Comparison of ENCODE assay signal across 8 cellular contexts in genomic region chr19:33795370-33796163, GRCh38. TPM values are rescaled to one million over a fixed set of nuclear protein-coding genes. Genes with fewer than 3 reads are reported as not detected.
DNase-seq lines count a peak whose midpoint lies in the region; ATAC-seq and TF ChIP-seq lines count a peak whose summit lies in the region.

No MANE protein-coding gene starts in this region.

- peak; percentile 50 for ATAC-seq in GM19372 (IDR thresholded peaks at IDR 0.05; ENCODE audit: low read depth, unreplicated experiment)
- ATAC-seq in stimulated activated effector memory CD8-positive, alpha-beta T cell treated with anti-CD3 and anti-CD28 coated beads, Interleukin-12 subunit alpha, Interleukin-12 subunit beta, amount 100 ng/mL, for 72 hours: peak; percentile 67

- no peak overlapping the region for H2BK5ac ChIP-seq in mesendoderm (ENCODE audit: low read length)

- H4K8ac ChIP-seq in mesendoderm (ENCODE audit: low read depth, low read length): peak overlapping the region; percentile 44

- peaks cover 17% of the 10 kb centered on the region for H3K4me1 Mint-ChIP-seq in activated CD4-positive, alpha-beta memory T cell treated with anti-CD3 and anti-CD28 coated beads, Interleukin-2, amount 10 ng/mL, durations not matched to agents 7 days and 5 days
- peaks cover 21% of the 10 kb centered on the region for H3K4me1 Mint-ChIP-seq in endothelial cell (ENCODE audit: unreplicated experiment)
- no peaks in the 10 kb centered on the region for H3K4me1 Mint-ChIP-seq in stimulated activated effector memory CD8-positive, alpha-beta T cell treated with anti-CD3 and anti-CD28 coated beads, Interleukin-12 subunit alpha, Interleukin-12 subunit beta, amount 100 ng/mL, for 72 hours

- H3K4me2 ChIP-seq in mesendoderm (ENCODE audit: low read length): peak overlapping the region; percentile 66

- no peak for DNase-seq in AG04450 (ENCODE audit: low read depth, low spot score)
- DNase-seq in NCI-H510A (lab: John Stamatoyannopoulos, UW): peak; percentile 77
- DNase-seq in activated CD4-positive, alpha-beta memory T cell treated with anti-CD3 and anti-CD28 coated beads, Interleukin-2, amount 10 ng/mL, durations not matched to agents 7 days and 5 days: peak; percentile 64
- peak; percentile 95 for DNase-seq in endothelial cell (ENCODE audit: low spot score)
- DNase-seq in mesendoderm: peak; percentile 94
- DNase-seq in stimulated activated effector memory CD8-positive, alpha-beta T cell treated with anti-CD3 and anti-CD28 coated beads, Interleukin-12 subunit alpha, Interleukin-12 subunit beta, amount 100 ng/mL, for 72 hours (ENCODE audit: low spot score in 2 of 2): peak; percentile 52 to 71
- no peak for DNase-seq in A172 (ENCODE audit: low spot score)

- no peak overlapping the region for H4K5ac ChIP-seq in mesendoderm (ENCODE audit: low read length)

- no peaks in the 10 kb centered on the region; the same call in 1 of the 2 replicates for H3K9me3 ChIP-seq in AG04450 (ENCODE audit: control insufficient read depth, insufficient read depth, low read length)

- no peaks in the 10 kb centered on the region for H3K36me3 ChIP-seq in mesendoderm (ENCODE audit: control insufficient read depth, insufficient read depth, low read length)

- peaks cover 8% of the 10 kb centered on the region for H3K27me3 ChIP-seq in AG04450 (ENCODE audit: control insufficient read depth, insufficient read depth, low read length)
- no peaks in the 10 kb centered on the region for H3K27me3 ChIP-seq in mesendoderm (ENCODE audit: insufficient read depth, low read length, poor library complexity)

- H2BK120ac ChIP-seq in mesendoderm (ENCODE audit: low read depth, low read length): peak overlapping the region; percentile 86

- peaks cover 7% of the 10 kb centered on the region for H3K4me1 ChIP-seq in mesendoderm (ENCODE audit: control insufficient read depth, low read depth, low read length)

- peak overlapping the region; percentile 80 for H3K27ac ChIP-seq in AG04450 (ENCODE audit: low read depth, low read length)
- H3K27ac ChIP-seq in mesendoderm (ENCODE audit: low read depth, low read length): peak overlapping the region; percentile 99

- no peak overlapping the region for H2AK5ac ChIP-seq in mesendoderm (ENCODE audit: low read length)

- H2BK15ac ChIP-seq in mesendoderm (replicated peaks; ENCODE audit: low read depth): no peak overlapping the region

- no CpG with 5 or more reads among the region's 92 CpGs for WGBS in mesendoderm (ENCODE audit: extremely low coverage, insufficient coverage, low lambda C conversion rate)

- CTCF ChIA-PET in AG04450 (lab: Charles Lee): interaction anchor here (0.7 to 5.6 kb wide), 26 partner anchors 9 to 381 kb away, joined by 3 to 62 read pairs (median 6); no protein-coding TSS in a partner anchor
- CTCF ChIA-PET in activated CD4-positive, alpha-beta memory T cell treated with anti-CD3 and anti-CD28 coated beads, Interleukin-2, amount 10 ng/mL, durations not matched to agents 7 days and 5 days (lab: Charles Lee): interaction anchor here (0.7 to 3.1 kb wide), 18 partner anchors 8 to 376 kb away, joined by 3 to 20 read pairs (median 4); no protein-coding TSS in a partner anchor

- H3K4me3 ChIP-seq in AG04450 (ENCODE audit: low read depth, low read length) (peak overlapping the region; percentile 70), mesendoderm (ENCODE audit: low read length) (peak overlapping the region; percentile 52)

- H3K18ac ChIP-seq in mesendoderm (ENCODE audit: low read length): peak overlapping the region; percentile 99

- peak overlapping the region; percentile 100 for H3K4ac ChIP-seq in mesendoderm (ENCODE audit: low read depth, low read length)

- peak overlapping the region; percentile 71 for H3K4me3 Mint-ChIP-seq in activated CD4-positive, alpha-beta memory T cell treated with anti-CD3 and anti-CD28 coated beads, Interleukin-2, amount 10 ng/mL, durations not matched to agents 7 days and 5 days
- peak overlapping the region; percentile 89 for H3K4me3 Mint-ChIP-seq in endothelial cell (ENCODE audit: unreplicated experiment)
- H3K4me3 Mint-ChIP-seq in stimulated activated effector memory CD8-positive, alpha-beta T cell treated with anti-CD3 and anti-CD28 coated beads, Interleukin-12 subunit alpha, Interleukin-12 subunit beta, amount 100 ng/mL, for 72 hours: peak overlapping the region; percentile 66

- no peaks in the 10 kb centered on the region for H3K9me3 Mint-ChIP-seq in activated CD4-positive, alpha-beta memory T cell treated with anti-CD3 and anti-CD28 coated beads, Interleukin-2, amount 10 ng/mL, durations not matched to agents 7 days and 5 days
- no peaks in the 10 kb centered on the region for H3K9me3 Mint-ChIP-seq in endothelial cell (ENCODE audit: unreplicated experiment)
- no peaks in the 10 kb centered on the region for H3K9me3 Mint-ChIP-seq in stimulated activated effector memory CD8-positive, alpha-beta T cell treated with anti-CD3 and anti-CD28 coated beads, Interleukin-12 subunit alpha, Interleukin-12 subunit beta, amount 100 ng/mL, for 72 hours

- TF ChIP-seq CTCF in AG04450 (IDR thresholded peaks at IDR 0.05; ENCODE audit: low read depth, low read length) (peak; percentile 63), endothelial cell (IDR thresholded peaks at IDR 0.05; ENCODE audit: unreplicated experiment) (peak; percentile 99)

- H3K79me1 ChIP-seq in mesendoderm (ENCODE audit: low read length): peaks cover 8% of the 10 kb centered on the region

- peak overlapping the region; percentile 96 for H3K56ac ChIP-seq in mesendoderm (ENCODE audit: low read length)

- peak overlapping the region; percentile 63 for H3K27ac Mint-ChIP-seq in activated CD4-positive, alpha-beta memory T cell treated with anti-CD3 and anti-CD28 coated beads, Interleukin-2, amount 10 ng/mL, durations not matched to agents 7 days and 5 days
- peak overlapping the region; percentile 87 for H3K27ac Mint-ChIP-seq in endothelial cell (ENCODE audit: unreplicated experiment)
- H3K27ac Mint-ChIP-seq in stimulated activated effector memory CD8-positive, alpha-beta T cell treated with anti-CD3 and anti-CD28 coated beads, Interleukin-12 subunit alpha, Interleukin-12 subunit beta, amount 100 ng/mL, for 72 hours: peak overlapping the region; percentile 12

- peak overlapping the region; percentile 93 for H3K9ac ChIP-seq in mesendoderm (ENCODE audit: low read length)

- no peaks in the 10 kb centered on the region for H3K36me3 Mint-ChIP-seq in activated CD4-positive, alpha-beta memory T cell treated with anti-CD3 and anti-CD28 coated beads, Interleukin-2, amount 10 ng/mL, durations not matched to agents 7 days and 5 days (ENCODE audit: low read depth)
- peaks cover 15% of the 10 kb centered on the region for H3K36me3 Mint-ChIP-seq in endothelial cell (ENCODE audit: low read depth, unreplicated experiment)
- H3K36me3 Mint-ChIP-seq in stimulated activated effector memory CD8-positive, alpha-beta T cell treated with anti-CD3 and anti-CD28 coated beads, Interleukin-12 subunit alpha, Interleukin-12 subunit beta, amount 100 ng/mL, for 72 hours: no peaks in the 10 kb centered on the region

- H3K27me3 Mint-ChIP-seq in activated CD4-positive, alpha-beta memory T cell treated with anti-CD3 and anti-CD28 coated beads, Interleukin-2, amount 10 ng/mL, durations not matched to agents 7 days and 5 days: peaks cover 28% of the 10 kb centered on the region
- peaks cover 2% of the 10 kb centered on the region for H3K27me3 Mint-ChIP-seq in endothelial cell (ENCODE audit: unreplicated experiment)

- peaks cover 12% of the 10 kb centered on the region for H3K79me2 ChIP-seq in mesendoderm (ENCODE audit: control insufficient read depth, insufficient read depth, low read length)

- no peak overlapping the region for H3K23ac ChIP-seq in mesendoderm (ENCODE audit: low read length)

- POLR2A ChIA-PET in AG04450 (lab: Yijun Ruan, JAX): interaction anchor here (0.7 kb wide), 1 partner anchor 10 kb away, joined by 3 read pairs; no protein-coding TSS in a partner anchor
- POLR2A ChIA-PET in activated CD4-positive, alpha-beta memory T cell treated with anti-CD3 and anti-CD28 coated beads, Interleukin-2, amount 10 ng/mL, durations not matched to agents 7 days and 5 days (lab: Charles Lee): interaction anchor here (0.7 to 4.4 kb wide), 10 partner anchors 9 to 515 kb away, joined by 3 to 75 read pairs (median 4); no protein-coding TSS in a partner anchor

RNA-seq across cellular contexts. Expression of gene KCTD15, which starts 1.1 kb away (rescaled TPM):
- 15.6 and 19.7 TPM in 2 replicates for polyA plus RNA-seq in AG04450 (2011; rRNA removed)
- polyA minus RNA-seq in AG04450 (2011; rRNA and poly(A)+ RNA removed): 11.2 and 11.3 TPM in 2 replicates
- 10 to 100 TPM; 10.9 to 11.6 TPM for total RNA-seq in activated CD4-positive, alpha-beta memory T cell treated with anti-CD3 and anti-CD28 coated beads, Interleukin-2, amount 10 ng/mL, durations not matched to agents 7 days and 5 days
- total RNA-seq in endothelial cell (ENCODE audit: unreplicated experiment): 81.1 TPM
- polyA plus RNA-seq in mesendoderm (2013, experiment 1 of 2): 28.4 TPM
- 28.6 TPM for polyA plus RNA-seq in mesendoderm (2013, experiment 2 of 2)
- total RNA-seq in A172 (2014; rRNA removed; shearing (Covaris generic)): 4.6 and 7.8 TPM in 2 replicates

Comparison
In these comparisons a context has a peak if more than half of its experiments do, and no peak if none do; other contexts are left out.
1. DNase-seq: peak in NCI-H510A (single experiment), activated CD4-positive, alpha-beta memory T cell treated with anti-CD3 and anti-CD28 coated beads, Interleukin-2, amount 10 ng/mL, durations not matched to agents 7 days and 5 days (single experiment), endothelial cell (single experiment), mesendoderm (single experiment) and stimulated activated effector memory CD8-positive, alpha-beta T cell treated with anti-CD3 and anti-CD28 coated beads, Interleukin-12 subunit alpha, Interleukin-12 subunit beta, amount 100 ng/mL, for 72 hours (2 of 2); none in AG04450 (single experiment) and A172 (single experiment).
2. H3K27ac Mint-ChIP-seq: peak in every context shown above with its lines; median percentile 87 in endothelial cell; 63 in activated CD4-positive, alpha-beta memory T cell treated with anti-CD3 and anti-CD28 coated beads, Interleukin-2, amount 10 ng/mL, durations not matched to agents 7 days and 5 days; 12 in stimulated activated effector memory CD8-positive, alpha-beta T cell treated with anti-CD3 and anti-CD28 coated beads, Interleukin-12 subunit alpha, Interleukin-12 subunit beta, amount 100 ng/mL, for 72 hours.
3. Peak in every context shown above with its lines, with median percentiles within 50 percentile points of each other: H3K4me3 Mint-ChIP-seq.